In genomic region chr14:105879503-105879866, GRCh38 we compare ENCODE assay signal across 21 cellular contexts.
DNase-seq lines count a peak whose midpoint lies in the region; ATAC-seq and TF ChIP-seq lines count a peak whose summit lies in the region.
"Had no signal": no experiment of that assay in that cellular context is flagged by ENCODE, and none has a peak within 500 bp of the region (broad histone marks: within the 10 kb centered on the region; RNA-seq: fewer than 3 reads in every experiment).

No MANE protein-coding gene starts in this region.

- no peak overlapping the region for H3K27ac Mint-ChIP-seq in WTC11
- H3K27ac Mint-ChIP-seq in mesothelial cell of epicardium, result no peak overlapping the region

- WGBS in heart left ventricle, 4 donors, result 73 to 86% (median 78%) methylated on average over 7 of the region's 7 CpGs

- H3K27ac ChIP-seq in heart left ventricle, result no peak overlapping the region
- H3K27ac ChIP-seq: brain microvascular endothelial cell, C4-2B, esophagus squamous epithelium, gastrocnemius medialis, right atrium auricular region, SJSA1 had no signal

- H3K27me3 ChIP-seq in heart left ventricle, result peaks cover 0 to 26% (median 0%) of the 10 kb centered on the region in 9 donors
- H3K27me3 ChIP-seq: brain microvascular endothelial cell, gastrocnemius medialis, MG63, right atrium auricular region, SJSA1 had no signal

- intact Hi-C loops in heart left ventricle (cut with DNase I) (no loop called here), Right ventricle myocardium superior (cut with DNase I) (no loop called here)

- no peak for TF ChIP-seq CTCF in heart left ventricle (IDR thresholded peaks at IDR 0.05)
- no peak for TF ChIP-seq CTCF in WTC11 (IDR thresholded peaks at IDR 0.05)
- no peak for TF ChIP-seq CTCF in mesothelial cell of epicardium (IDR thresholded peaks at IDR 0.05; ENCODE audit: unreplicated experiment)

- POLR2A ChIA-PET in WTC11 (lab: Charles Lee), result no interaction called here

- CTCF ChIA-PET in WTC11 (lab: Charles Lee), result no interaction called here

- H3K9me3 ChIP-seq in heart left ventricle, result no peaks in the 10 kb centered on the region
- H3K9me3 ChIP-seq: esophagus squamous epithelium, gastrocnemius medialis, MG63, right atrium auricular region, SJSA1 had no signal

- no peak overlapping the region for H3K4me3 ChIP-seq in heart left ventricle
- H3K4me3 ChIP-seq: esophagus squamous epithelium, gastrocnemius medialis, lung, MG63, right atrium auricular region, SJSA1 had no signal

- DNase-seq in heart left ventricle (peak in 3 of 5 donors; percentile 1 to 10 (median 6)), Right ventricle myocardium superior (no peak), WTC11 (ENCODE audit: low spot score) (peak; percentile 1), mesothelial cell of epicardium (ENCODE audit: low spot score in 2 of 2, unreplicated experiment in 2 of 2) (peak; percentile 12 to 16)
- DNase-seq: activated CD4-positive, alpha-beta T cell treated with anti-CD3 and anti-CD28 coated beads, Interleukin-2, amount 50 U/mL, for 48 hours; brain microvascular endothelial cell; esophagus squamous epithelium; IMR-90; MG63; NCI-H1436 treated with DMSO at 0.1 percent for 48 hours; NCI-H510A treated with DMSO at 0.1 percent for 48 hours; NK-92 treated with Interleukin-12 subunit alpha and Interleukin-12 subunit beta, amount 100 ng/mL, for 24 hours had no signal

- H3K27me3 Mint-ChIP-seq in WTC11 (ENCODE audit: low read depth) (peaks cover 12% of the 10 kb centered on the region), mesothelial cell of epicardium (ENCODE audit: low read depth) (no peaks in the 10 kb centered on the region)

- peaks cover 42% of the 10 kb centered on the region for H3K9me3 Mint-ChIP-seq in WTC11
- H3K9me3 Mint-ChIP-seq in mesothelial cell of epicardium, result peaks cover 39% of the 10 kb centered on the region

- ATAC-seq in heart left ventricle (no peak), Right ventricle myocardium superior (ENCODE audit: poor library complexity) (no peak), WTC11 (no peak), GM18909 (IDR thresholded peaks at IDR 0.05; ENCODE audit: poor library complexity, unreplicated experiment) (no peak), GM21717 (IDR thresholded peaks at IDR 0.05; ENCODE audit: unreplicated experiment) (no peak), HG02840 (IDR thresholded peaks at IDR 0.05; ENCODE audit: low FRiP score, unreplicated experiment) (no peak)
- ATAC-seq: gastrocnemius medialis, Panc1 had no signal

- H3K4me1 ChIP-seq in heart left ventricle, result no peaks in the 10 kb centered on the region
- H3K4me1 ChIP-seq: esophagus squamous epithelium, gastrocnemius medialis, right atrium auricular region, SJSA1 had no signal

- TF ChIP-seq POLR2A in heart left ventricle (IDR thresholded peaks at IDR 0.05), result no peak

- H3K4me1 Mint-ChIP-seq in WTC11 (no peaks in the 10 kb centered on the region), mesothelial cell of epicardium (no peaks in the 10 kb centered on the region)

- H3K36me3 Mint-ChIP-seq in WTC11, result peaks cover 44% of the 10 kb centered on the region
- H3K36me3 Mint-ChIP-seq in mesothelial cell of epicardium, result peaks cover 2% of the 10 kb centered on the region

- H3K36me3 ChIP-seq in heart left ventricle, result no peaks in the 10 kb centered on the region
- H3K36me3 ChIP-seq: brain microvascular endothelial cell, esophagus squamous epithelium, gastrocnemius medialis, MG63, right atrium auricular region, SJSA1 had no signal

- H3K4me3 Mint-ChIP-seq in WTC11, result no peak overlapping the region
- no peak overlapping the region for H3K4me3 Mint-ChIP-seq in mesothelial cell of epicardium

TF ChIP-seq in WTC11, 78 proteins besides CTCF, POLR2A, EP300 and RAD21:
- TF ChIP-seq ZNF232 (CRISPR knock-in tag; IDR thresholded peaks at IDR 0.05), result no peak
- TF ChIP-seq ZNF281 (CRISPR knock-in tag; IDR thresholded peaks at IDR 0.05), result no peak
- no peak for TF ChIP-seq FOXP4 (CRISPR knock-in tag; IDR thresholded peaks at IDR 0.05)
- TF ChIP-seq, protein P1, sequence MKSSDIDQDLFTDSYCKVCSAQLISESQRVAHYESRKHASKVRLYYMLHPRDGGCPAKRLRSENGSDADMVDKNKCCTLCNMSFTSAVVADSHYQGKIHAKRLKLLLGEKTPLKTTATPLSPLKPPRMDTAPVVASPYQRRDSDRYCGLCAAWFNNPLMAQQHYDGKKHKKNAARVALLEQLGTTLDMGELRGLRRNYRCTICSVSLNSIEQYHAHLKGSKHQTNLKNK (CRISPR knock-in tag; IDR thresholded peaks at IDR 0.05), result no peak
- TF ChIP-seq FOXK1 (CRISPR knock-in tag; IDR thresholded peaks at IDR 0.05), result no peak
- no peak for TF ChIP-seq MXD4 (CRISPR knock-in tag; IDR thresholded peaks at IDR 0.05; ENCODE audit: borderline replicate concordance)
- TF ChIP-seq ESRRA (CRISPR knock-in tag; IDR thresholded peaks at IDR 0.05; ENCODE audit: borderline replicate concordance), result no peak
- no peak for TF ChIP-seq IRF2 (CRISPR knock-in tag; IDR thresholded peaks at IDR 0.05; ENCODE audit: borderline replicate concordance, low read depth)
- TF ChIP-seq ZNF423 (CRISPR knock-in tag; IDR thresholded peaks at IDR 0.05), result no peak
- no peak for TF ChIP-seq NFATC4 (CRISPR knock-in tag; IDR thresholded peaks at IDR 0.05)
- no peak for TF ChIP-seq SMAD4 (CRISPR knock-in tag; IDR thresholded peaks at IDR 0.05)
- TF ChIP-seq SOX15 (CRISPR knock-in tag; IDR thresholded peaks at IDR 0.05), result no peak
- TF ChIP-seq, protein P2, sequence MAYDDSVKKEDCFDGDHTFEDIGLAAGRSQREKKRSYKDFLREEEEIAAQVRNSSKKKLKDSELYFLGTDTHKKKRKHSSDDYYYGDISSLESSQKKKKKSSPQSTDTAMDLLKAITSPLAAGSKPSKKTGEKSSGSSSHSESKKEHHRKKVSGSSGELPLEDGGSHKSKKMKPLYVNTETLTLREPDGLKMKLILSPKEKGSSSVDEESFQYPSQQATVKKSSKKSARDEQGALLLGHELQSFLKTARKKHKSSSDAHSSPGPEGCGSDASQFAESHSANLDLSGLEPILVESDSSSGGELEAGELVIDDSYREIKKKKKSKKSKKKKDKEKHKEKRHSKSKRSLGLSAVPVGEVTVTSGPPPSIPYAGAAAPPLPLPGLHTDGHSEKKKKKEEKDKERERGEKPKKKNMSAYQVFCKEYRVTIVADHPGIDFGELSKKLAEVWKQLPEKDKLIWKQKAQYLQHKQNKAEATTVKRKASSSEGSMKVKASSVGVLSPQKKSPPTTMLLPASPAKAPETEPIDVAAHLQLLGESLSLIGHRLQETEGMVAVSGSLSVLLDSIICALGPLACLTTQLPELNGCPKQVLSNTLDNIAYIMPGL (CRISPR knock-in tag; IDR thresholded peaks at IDR 0.05), result no peak
TF ChIP-seq in WTC11: peak in this region for 0.
